In the genomic region with DNA sequence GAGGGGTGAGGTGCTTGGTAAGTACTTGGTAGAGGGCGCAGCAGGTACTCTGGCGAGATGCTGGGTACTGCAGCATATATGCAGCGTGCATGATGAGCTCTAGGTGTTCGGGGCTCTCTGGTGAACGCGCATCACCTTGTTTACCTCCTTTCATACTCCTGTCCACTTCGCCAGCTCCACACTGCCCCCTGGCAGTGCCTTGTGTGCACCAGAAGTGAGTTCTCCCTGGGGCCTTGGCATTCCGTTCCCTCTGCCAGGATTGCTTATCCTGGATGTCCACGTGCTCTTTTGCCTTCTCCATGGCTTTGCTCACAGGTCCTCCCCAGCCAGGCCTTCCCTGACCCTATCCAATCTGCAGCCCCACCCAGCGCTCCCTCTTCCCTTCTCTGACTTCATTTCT, we compare ENCODE assay signal across 8 cellular contexts.
DNase-seq lines count a peak whose midpoint lies in the region; ATAC-seq and TF ChIP-seq lines count a peak whose summit lies in the region.

No MANE protein-coding gene starts in this region.

- H3K4me1 ChIP-seq in colonic mucosa, result no peaks in the 10 kb centered on the region

- peaks cover 2% of the 10 kb centered on the region; the same call in 1 of the 2 replicates for H3K27me3 ChIP-seq in BJ (ENCODE audit: control insufficient read depth, insufficient read depth, low read length)
- H3K27me3 ChIP-seq in colonic mucosa, result no peaks in the 10 kb centered on the region

- no peak overlapping the region for H3K4me3 ChIP-seq in BJ (ENCODE audit: low read depth, low read length)
- no peak overlapping the region for H3K4me3 ChIP-seq in colonic mucosa

- CTCF ChIA-PET in BJ (lab: Yijun Ruan, JAX), result no interaction called here

- H3K9ac ChIP-seq in colonic mucosa (ENCODE audit: low read depth in 2 of 2, low read length in 2 of 2), result no peak overlapping the region

- no peak overlapping the region for H3K27ac ChIP-seq in colonic mucosa

- POLR2A ChIA-PET in BJ (lab: Charles Lee), result no interaction called here

- DNase-seq in BJ (ENCODE audit: low read depth), result no peak
- DNase-seq in HT1080 (ENCODE audit: low read depth), result peak; percentile 28
- DNase-seq in T-helper 9 cell, result peak; percentile 25
- peak; percentile 74 for DNase-seq in colonic mucosa
- peak; percentile 12 to 35 (median 30) for DNase-seq in stimulated activated CD4-positive, alpha-beta T cell treated with anti-CD3 and anti-CD28 coated beads, Interleukin-12 subunit alpha, Interleukin-12 subunit beta, amount 100 ng/mL, for 48 hours (ENCODE audit: low read depth in 2 of 3, low spot score in 1 of 3)

- TF ChIP-seq CTCF in BJ (IDR thresholded peaks at IDR 0.05; ENCODE audit: insufficient read depth, low read depth, low read length) (peak; percentile 24), colonic mucosa (IDR thresholded peaks at IDR 0.05) (peak; percentile 33)

- intact Hi-C loops in colonic mucosa (cut with DNase I), result loop anchor here (2.0 kb wide), 1 partner anchor 127 kb away; no protein-coding TSS in a partner anchor

- ATAC-seq in GM21723 (IDR thresholded peaks at IDR 0.05; ENCODE audit: unreplicated experiment) (no peak), GM21526 (IDR thresholded peaks at IDR 0.05; ENCODE audit: low FRiP score, unreplicated experiment) (no peak), GM18867 (IDR thresholded peaks at IDR 0.05; ENCODE audit: unreplicated experiment) (no peak)

- H3K9me3 ChIP-seq in colonic mucosa, result no peaks in the 10 kb centered on the region

- H3K36me3 ChIP-seq in BJ (ENCODE audit: control insufficient read depth, insufficient read depth, low read length) (no peaks in the 10 kb centered on the region), colonic mucosa (no peaks in the 10 kb centered on the region)
